ENCODE assay signal across 1 cellular context in the genomic region with DNA sequence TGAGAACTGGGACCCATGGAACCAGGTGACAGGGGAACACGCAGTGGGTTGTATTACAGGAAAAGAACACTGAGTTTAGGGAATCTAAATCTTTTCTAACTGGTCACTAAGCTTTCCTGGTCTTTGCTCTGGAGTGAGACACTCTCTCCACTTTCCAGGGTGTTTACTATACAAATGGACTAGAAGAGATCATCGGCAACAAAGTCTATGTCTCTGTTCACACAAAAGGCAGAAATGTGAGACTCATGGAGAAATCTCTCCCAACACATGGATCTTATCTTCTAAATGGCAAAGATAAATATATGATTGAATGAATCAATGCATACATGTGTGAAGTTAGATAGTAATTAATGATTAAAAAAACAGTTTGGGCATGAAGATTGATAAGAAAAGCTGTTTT.
A peak's percentile ranks its signal among the peaks of the same experiment; 100 is the strongest.
TF ChIP-seq lines count a peak whose summit lies in the region.

No MANE protein-coding gene starts in this region.

TF ChIP-seq in HepG2, 621 proteins besides CTCF, POLR2A, EP300 and RAD21 (continued from another document and continues in another):
- TF ChIP-seq, protein P1, sequence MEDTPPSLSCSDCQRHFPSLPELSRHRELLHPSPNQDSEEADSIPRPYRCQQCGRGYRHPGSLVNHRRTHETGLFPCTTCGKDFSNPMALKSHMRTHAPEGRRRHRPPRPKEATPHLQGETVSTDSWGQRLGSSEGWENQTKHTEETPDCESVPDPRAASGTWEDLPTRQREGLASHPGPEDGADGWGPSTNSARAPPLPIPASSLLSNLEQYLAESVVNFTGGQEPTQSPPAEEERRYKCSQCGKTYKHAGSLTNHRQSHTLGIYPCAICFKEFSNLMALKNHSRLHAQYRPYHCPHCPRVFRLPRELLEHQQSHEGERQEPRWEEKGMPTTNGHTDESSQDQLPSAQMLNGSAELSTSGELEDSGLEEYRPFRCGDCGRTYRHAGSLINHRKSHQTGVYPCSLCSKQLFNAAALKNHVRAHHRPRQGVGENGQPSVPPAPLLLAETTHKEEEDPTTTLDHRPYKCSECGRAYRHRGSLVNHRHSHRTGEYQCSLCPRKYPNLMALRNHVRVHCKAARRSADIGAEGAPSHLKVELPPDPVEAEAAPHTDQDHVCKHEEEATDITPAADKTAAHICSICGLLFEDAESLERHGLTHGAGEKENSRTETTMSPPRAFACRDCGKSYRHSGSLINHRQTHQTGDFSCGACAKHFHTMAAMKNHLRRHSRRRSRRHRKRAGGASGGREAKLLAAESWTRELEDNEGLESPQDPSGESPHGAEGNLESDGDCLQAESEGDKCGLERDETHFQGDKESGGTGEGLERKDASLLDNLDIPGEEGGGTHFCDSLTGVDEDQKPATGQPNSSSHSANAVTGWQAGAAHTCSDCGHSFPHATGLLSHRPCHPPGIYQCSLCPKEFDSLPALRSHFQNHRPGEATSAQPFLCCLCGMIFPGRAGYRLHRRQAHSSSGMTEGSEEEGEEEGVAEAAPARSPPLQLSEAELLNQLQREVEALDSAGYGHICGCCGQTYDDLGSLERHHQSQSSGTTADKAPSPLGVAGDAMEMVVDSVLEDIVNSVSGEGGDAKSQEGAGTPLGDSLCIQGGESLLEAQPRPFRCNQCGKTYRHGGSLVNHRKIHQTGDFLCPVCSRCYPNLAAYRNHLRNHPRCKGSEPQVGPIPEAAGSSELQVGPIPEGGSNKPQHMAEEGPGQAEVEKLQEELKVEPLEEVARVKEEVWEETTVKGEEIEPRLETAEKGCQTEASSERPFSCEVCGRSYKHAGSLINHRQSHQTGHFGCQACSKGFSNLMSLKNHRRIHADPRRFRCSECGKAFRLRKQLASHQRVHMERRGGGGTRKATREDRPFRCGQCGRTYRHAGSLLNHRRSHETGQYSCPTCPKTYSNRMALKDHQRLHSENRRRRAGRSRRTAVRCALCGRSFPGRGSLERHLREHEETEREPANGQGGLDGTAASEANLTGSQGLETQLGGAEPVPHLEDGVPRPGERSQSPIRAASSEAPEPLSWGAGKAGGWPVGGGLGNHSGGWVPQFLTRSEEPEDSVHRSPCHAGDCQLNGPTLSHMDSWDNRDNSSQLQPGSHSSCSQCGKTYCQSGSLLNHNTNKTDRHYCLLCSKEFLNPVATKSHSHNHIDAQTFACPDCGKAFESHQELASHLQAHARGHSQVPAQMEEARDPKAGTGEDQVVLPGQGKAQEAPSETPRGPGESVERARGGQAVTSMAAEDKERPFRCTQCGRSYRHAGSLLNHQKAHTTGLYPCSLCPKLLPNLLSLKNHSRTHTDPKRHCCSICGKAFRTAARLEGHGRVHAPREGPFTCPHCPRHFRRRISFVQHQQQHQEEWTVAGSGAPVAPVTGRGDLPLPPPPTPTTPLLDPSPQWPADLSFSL (CRISPR knock-in tag; IDR thresholded peaks at IDR 0.05), result peak; percentile 21; the same call in 1 of the 2 replicates
- TF ChIP-seq, protein P2, sequence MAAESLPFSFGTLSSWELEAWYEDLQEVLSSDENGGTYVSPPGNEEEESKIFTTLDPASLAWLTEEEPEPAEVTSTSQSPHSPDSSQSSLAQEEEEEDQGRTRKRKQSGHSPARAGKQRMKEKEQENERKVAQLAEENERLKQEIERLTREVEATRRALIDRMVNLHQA (CRISPR knock-in tag; IDR thresholded peaks at IDR 0.05), result no peak
- no peak for TF ChIP-seq CEBPB (IDR thresholded peaks at IDR 0.05; ENCODE audit: borderline replicate concordance, low read depth, low read length)
- TF ChIP-seq SAP130 (CRISPR knock-in tag; IDR thresholded peaks at IDR 0.05; ENCODE audit: low read depth), result 0 out of 2 replicates have a peak, but pooled peaks have one; percentile 19
- TF ChIP-seq, protein P3, sequence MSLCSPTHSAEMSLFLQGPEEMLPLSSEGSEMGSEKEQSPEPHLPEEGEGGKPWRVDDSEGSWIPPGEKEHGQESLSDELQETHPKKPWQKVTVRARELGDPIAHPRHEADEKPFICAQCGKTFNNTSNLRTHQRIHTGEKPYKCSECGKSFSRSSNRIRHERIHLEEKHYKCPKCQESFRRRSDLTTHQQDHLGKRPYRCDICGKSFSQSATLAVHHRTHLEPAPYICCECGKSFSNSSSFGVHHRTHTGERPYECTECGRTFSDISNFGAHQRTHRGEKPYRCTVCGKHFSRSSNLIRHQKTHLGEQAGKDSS (CRISPR knock-in tag; IDR thresholded peaks at IDR 0.05; ENCODE audit: borderline replicate concordance, low read depth), result no peak
- TF ChIP-seq PPARG (CRISPR knock-in tag; conservative IDR thresholded peaks at IDR 0.05), result 0 out of 2 replicates have a peak, but pooled peaks have one; percentile 10
- TF ChIP-seq JDP2 (CRISPR knock-in tag; IDR thresholded peaks at IDR 0.05; ENCODE audit: borderline replicate concordance), result no peak
- TF ChIP-seq ZNF614 (CRISPR knock-in tag; IDR thresholded peaks at IDR 0.05; ENCODE audit: borderline replicate concordance), result 0 out of 2 replicates have a peak, but pooled peaks have one; percentile 21
- TF ChIP-seq ZMYM4 (CRISPR knock-in tag; IDR thresholded peaks at IDR 0.05), result 0 out of 2 replicates have a peak, but pooled peaks have one; percentile 28
- TF ChIP-seq FOXK1 (CRISPR knock-in tag; IDR thresholded peaks at IDR 0.05; ENCODE audit: borderline replicate concordance, low read depth), result 0 out of 2 replicates have a peak, but pooled peaks have one; percentile 26
- TF ChIP-seq, protein P4, sequence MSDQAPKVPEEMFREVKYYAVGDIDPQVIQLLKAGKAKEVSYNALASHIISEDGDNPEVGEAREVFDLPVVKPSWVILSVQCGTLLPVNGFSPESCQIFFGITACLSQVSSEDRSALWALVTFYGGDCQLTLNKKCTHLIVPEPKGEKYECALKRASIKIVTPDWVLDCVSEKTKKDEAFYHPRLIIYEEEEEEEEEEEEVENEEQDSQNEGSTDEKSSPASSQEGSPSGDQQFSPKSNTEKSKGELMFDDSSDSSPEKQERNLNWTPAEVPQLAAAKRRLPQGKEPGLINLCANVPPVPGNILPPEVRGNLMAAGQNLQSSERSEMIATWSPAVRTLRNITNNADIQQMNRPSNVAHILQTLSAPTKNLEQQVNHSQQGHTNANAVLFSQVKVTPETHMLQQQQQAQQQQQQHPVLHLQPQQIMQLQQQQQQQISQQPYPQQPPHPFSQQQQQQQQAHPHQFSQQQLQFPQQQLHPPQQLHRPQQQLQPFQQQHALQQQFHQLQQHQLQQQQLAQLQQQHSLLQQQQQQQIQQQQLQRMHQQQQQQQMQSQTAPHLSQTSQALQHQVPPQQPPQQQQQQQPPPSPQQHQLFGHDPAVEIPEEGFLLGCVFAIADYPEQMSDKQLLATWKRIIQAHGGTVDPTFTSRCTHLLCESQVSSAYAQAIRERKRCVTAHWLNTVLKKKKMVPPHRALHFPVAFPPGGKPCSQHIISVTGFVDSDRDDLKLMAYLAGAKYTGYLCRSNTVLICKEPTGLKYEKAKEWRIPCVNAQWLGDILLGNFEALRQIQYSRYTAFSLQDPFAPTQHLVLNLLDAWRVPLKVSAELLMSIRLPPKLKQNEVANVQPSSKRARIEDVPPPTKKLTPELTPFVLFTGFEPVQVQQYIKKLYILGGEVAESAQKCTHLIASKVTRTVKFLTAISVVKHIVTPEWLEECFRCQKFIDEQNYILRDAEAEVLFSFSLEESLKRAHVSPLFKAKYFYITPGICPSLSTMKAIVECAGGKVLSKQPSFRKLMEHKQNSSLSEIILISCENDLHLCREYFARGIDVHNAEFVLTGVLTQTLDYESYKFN (CRISPR knock-in tag; conservative IDR thresholded peaks at IDR 0.05), result peak; percentile 56; the same call in 1 of the 2 replicates
- TF ChIP-seq, protein P5, sequence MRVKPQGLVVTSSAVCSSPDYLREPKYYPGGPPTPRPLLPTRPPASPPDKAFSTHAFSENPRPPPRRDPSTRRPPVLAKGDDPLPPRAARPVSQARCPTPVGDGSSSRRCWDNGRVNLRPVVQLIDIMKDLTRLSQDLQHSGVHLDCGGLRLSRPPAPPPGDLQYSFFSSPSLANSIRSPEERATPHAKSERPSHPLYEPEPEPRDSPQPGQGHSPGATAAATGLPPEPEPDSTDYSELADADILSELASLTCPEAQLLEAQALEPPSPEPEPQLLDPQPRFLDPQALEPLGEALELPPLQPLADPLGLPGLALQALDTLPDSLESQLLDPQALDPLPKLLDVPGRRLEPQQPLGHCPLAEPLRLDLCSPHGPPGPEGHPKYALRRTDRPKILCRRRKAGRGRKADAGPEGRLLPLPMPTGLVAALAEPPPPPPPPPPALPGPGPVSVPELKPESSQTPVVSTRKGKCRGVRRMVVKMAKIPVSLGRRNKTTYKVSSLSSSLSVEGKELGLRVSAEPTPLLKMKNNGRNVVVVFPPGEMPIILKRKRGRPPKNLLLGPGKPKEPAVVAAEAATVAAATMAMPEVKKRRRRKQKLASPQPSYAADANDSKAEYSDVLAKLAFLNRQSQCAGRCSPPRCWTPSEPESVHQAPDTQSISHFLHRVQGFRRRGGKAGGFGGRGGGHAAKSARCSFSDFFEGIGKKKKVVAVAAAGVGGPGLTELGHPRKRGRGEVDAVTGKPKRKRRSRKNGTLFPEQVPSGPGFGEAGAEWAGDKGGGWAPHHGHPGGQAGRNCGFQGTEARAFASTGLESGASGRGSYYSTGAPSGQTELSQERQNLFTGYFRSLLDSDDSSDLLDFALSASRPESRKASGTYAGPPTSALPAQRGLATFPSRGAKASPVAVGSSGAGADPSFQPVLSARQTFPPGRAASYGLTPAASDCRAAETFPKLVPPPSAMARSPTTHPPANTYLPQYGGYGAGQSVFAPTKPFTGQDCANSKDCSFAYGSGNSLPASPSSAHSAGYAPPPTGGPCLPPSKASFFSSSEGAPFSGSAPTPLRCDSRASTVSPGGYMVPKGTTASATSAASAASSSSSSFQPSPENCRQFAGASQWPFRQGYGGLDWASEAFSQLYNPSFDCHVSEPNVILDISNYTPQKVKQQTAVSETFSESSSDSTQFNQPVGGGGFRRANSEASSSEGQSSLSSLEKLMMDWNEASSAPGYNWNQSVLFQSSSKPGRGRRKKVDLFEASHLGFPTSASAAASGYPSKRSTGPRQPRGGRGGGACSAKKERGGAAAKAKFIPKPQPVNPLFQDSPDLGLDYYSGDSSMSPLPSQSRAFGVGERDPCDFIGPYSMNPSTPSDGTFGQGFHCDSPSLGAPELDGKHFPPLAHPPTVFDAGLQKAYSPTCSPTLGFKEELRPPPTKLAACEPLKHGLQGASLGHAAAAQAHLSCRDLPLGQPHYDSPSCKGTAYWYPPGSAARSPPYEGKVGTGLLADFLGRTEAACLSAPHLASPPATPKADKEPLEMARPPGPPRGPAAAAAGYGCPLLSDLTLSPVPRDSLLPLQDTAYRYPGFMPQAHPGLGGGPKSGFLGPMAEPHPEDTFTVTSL (CRISPR knock-in tag; IDR thresholded peaks at IDR 0.05; ENCODE audit: borderline replicate concordance), result peak; percentile 28; the same call in 1 of the 2 replicates
- peak; percentile 24; the same call in 1 of the 2 replicates for TF ChIP-seq TBX2 (CRISPR knock-in tag; IDR thresholded peaks at IDR 0.05; ENCODE audit: borderline replicate concordance)
- TF ChIP-seq, protein P6, sequence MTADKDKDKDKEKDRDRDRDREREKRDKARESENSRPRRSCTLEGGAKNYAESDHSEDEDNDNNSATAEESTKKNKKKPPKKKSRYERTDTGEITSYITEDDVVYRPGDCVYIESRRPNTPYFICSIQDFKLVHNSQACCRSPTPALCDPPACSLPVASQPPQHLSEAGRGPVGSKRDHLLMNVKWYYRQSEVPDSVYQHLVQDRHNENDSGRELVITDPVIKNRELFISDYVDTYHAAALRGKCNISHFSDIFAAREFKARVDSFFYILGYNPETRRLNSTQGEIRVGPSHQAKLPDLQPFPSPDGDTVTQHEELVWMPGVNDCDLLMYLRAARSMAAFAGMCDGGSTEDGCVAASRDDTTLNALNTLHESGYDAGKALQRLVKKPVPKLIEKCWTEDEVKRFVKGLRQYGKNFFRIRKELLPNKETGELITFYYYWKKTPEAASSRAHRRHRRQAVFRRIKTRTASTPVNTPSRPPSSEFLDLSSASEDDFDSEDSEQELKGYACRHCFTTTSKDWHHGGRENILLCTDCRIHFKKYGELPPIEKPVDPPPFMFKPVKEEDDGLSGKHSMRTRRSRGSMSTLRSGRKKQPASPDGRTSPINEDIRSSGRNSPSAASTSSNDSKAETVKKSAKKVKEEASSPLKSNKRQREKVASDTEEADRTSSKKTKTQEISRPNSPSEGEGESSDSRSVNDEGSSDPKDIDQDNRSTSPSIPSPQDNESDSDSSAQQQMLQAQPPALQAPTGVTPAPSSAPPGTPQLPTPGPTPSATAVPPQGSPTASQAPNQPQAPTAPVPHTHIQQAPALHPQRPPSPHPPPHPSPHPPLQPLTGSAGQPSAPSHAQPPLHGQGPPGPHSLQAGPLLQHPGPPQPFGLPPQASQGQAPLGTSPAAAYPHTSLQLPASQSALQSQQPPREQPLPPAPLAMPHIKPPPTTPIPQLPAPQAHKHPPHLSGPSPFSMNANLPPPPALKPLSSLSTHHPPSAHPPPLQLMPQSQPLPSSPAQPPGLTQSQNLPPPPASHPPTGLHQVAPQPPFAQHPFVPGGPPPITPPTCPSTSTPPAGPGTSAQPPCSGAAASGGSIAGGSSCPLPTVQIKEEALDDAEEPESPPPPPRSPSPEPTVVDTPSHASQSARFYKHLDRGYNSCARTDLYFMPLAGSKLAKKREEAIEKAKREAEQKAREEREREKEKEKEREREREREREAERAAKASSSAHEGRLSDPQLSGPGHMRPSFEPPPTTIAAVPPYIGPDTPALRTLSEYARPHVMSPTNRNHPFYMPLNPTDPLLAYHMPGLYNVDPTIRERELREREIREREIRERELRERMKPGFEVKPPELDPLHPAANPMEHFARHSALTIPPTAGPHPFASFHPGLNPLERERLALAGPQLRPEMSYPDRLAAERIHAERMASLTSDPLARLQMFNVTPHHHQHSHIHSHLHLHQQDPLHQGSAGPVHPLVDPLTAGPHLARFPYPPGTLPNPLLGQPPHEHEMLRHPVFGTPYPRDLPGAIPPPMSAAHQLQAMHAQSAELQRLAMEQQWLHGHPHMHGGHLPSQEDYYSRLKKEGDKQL (CRISPR knock-in tag; IDR thresholded peaks at IDR 0.05; ENCODE audit: low read depth), result no peak
- TF ChIP-seq CCAR2 (optimal IDR thresholded peaks at IDR 0.05; ENCODE audit: low read depth, low read length), result no peak
- TF ChIP-seq YY1 (IDR thresholded peaks at IDR 0.05; ENCODE audit: insufficient read depth, insufficient replicate concordance, low read depth, low read length), result no peak
- no peak for TF ChIP-seq SAFB2 (CRISPR knock-in tag; IDR thresholded peaks at IDR 0.05; ENCODE audit: borderline replicate concordance, low read depth)
- 0 out of 2 replicates have a peak, but pooled peaks have one; percentile 33 for TF ChIP-seq GFI1 (CRISPR knock-in tag; IDR thresholded peaks at IDR 0.05; ENCODE audit: borderline replicate concordance)
- TF ChIP-seq ZNF546 (CRISPR knock-in tag; conservative IDR thresholded peaks at IDR 0.05), result no peak
- TF ChIP-seq PRPF4 (IDR thresholded peaks at IDR 0.05; ENCODE audit: low read depth, low read length, poor library complexity, severe bottlenecking), result no peak
- TF ChIP-seq, protein P7, sequence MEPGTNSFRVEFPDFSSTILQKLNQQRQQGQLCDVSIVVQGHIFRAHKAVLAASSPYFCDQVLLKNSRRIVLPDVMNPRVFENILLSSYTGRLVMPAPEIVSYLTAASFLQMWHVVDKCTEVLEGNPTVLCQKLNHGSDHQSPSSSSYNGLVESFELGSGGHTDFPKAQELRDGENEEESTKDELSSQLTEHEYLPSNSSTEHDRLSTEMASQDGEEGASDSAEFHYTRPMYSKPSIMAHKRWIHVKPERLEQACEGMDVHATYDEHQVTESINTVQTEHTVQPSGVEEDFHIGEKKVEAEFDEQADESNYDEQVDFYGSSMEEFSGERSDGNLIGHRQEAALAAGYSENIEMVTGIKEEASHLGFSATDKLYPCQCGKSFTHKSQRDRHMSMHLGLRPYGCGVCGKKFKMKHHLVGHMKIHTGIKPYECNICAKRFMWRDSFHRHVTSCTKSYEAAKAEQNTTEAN (CRISPR knock-in tag; conservative IDR thresholded peaks at IDR 0.05), result 0 out of 2 replicates have a peak, but pooled peaks have one; percentile 20
- TF ChIP-seq DR1 (CRISPR knock-in tag; IDR thresholded peaks at IDR 0.05), result no peak
